In genomic region chr16:70301121-70301520, GRCh38 we compare ENCODE assay signal across 17 cellular contexts. TPM values are rescaled to one million over a fixed set of nuclear protein-coding genes. Genes with fewer than 3 reads are reported as not detected.
DNase-seq lines count a peak whose midpoint lies in the region; ATAC-seq and TF ChIP-seq lines count a peak whose summit lies in the region.
"Had no signal": no experiment of that assay in that cellular context is flagged by ENCODE, and none has a peak within 500 bp of the region (broad histone marks: within the 10 kb centered on the region; RNA-seq: fewer than 3 reads in every experiment).

No MANE protein-coding gene starts in this region.

- no peak overlapping the region for H3K27ac ChIP-seq in CD4-positive, CD25-positive, alpha-beta regulatory T cell (ENCODE audit: insufficient read depth, low read length, poor library complexity, severe bottlenecking)
- no peak overlapping the region for H3K27ac ChIP-seq in CD8-positive, alpha-beta T cell (ENCODE audit: low read depth, low read length)
- H3K27ac ChIP-seq in adrenal gland: no peak overlapping the region
- H3K27ac ChIP-seq: dorsolateral prefrontal cortex, KMS-11, parathyroid adenoma had no signal

- H3K4me3 Mint-ChIP-seq in CD4-positive, CD25-positive, alpha-beta regulatory T cell: peak overlapping the region; percentile 91 to 97 (median 94)
- H3K4me3 Mint-ChIP-seq in CD8-positive, alpha-beta T cell: no peak overlapping the region
- peak overlapping the region; percentile 95 for H3K4me3 Mint-ChIP-seq in activated T-helper 1 cell treated with anti-CD3 and anti-CD28 coated beads, Interleukin-12 subunit alpha, Interleukin-12 subunit beta, Interleukin-2, Interleukin-4 antibody, amounts not matched to agents 30 ng/mL and 10 ng/mL and 1 ng/mL, durations not matched to agents 14 hours and 24 hours and 36 hours
- peak overlapping the region in 9 of 10 donors; percentile 89 to 98 (median 95) for H3K4me3 Mint-ChIP-seq in naive thymus-derived CD8-positive, alpha-beta T cell

- 94 to 97% (median 97%) methylated on average over 1 of the region's 1 CpG for WGBS in adrenal gland, 4 donors

- H3K27me3 Mint-ChIP-seq in CD4-positive, CD25-positive, alpha-beta regulatory T cell: no peaks in the 10 kb centered on the region
- H3K27me3 Mint-ChIP-seq in CD8-positive, alpha-beta T cell (ENCODE audit: low read depth): no peaks in the 10 kb centered on the region
- H3K27me3 Mint-ChIP-seq in activated T-helper 1 cell treated with anti-CD3 and anti-CD28 coated beads, Interleukin-12 subunit alpha, Interleukin-12 subunit beta, Interleukin-2, Interleukin-4 antibody, amounts not matched to agents 30 ng/mL and 10 ng/mL and 1 ng/mL, durations not matched to agents 14 hours and 24 hours and 36 hours (ENCODE audit: insufficient read depth): peaks cover 3% of the 10 kb centered on the region
- no peaks in the 10 kb centered on the region for H3K27me3 Mint-ChIP-seq in naive thymus-derived CD8-positive, alpha-beta T cell
- H3K27me3 Mint-ChIP-seq: activated CD8-positive, alpha-beta memory T cell treated with anti-CD3 and anti-CD28 coated beads, Interleukin-2, amount 10 ng/mL, durations not matched to agents 7 days and 5 days had no signal

- intact Hi-C loops in CD8-positive, alpha-beta T cell (cut with DNase I, micrococcal nuclease): no loop called here
- intact Hi-C loops in activated T-helper 1 cell treated with anti-CD3 and anti-CD28 coated beads, Interleukin-12 subunit alpha, Interleukin-12 subunit beta, Interleukin-2, Interleukin-4 antibody, amounts not matched to agents 30 ng/mL and 10 ng/mL and 1 ng/mL, durations not matched to agents 14 hours and 24 hours and 36 hours (cut with micrococcal nuclease): no loop called here
- intact Hi-C loops in adrenal gland (cut with DNase I): no loop called here

- peaks cover 0 to 6% of the 10 kb centered on the region in 2 experiments for H3K9me3 ChIP-seq in CD4-positive, CD25-positive, alpha-beta regulatory T cell (ENCODE audit: control insufficient read depth in 2 of 2, low read length in 2 of 2)
- no peaks in the 10 kb centered on the region for H3K9me3 ChIP-seq in CD8-positive, alpha-beta T cell (ENCODE audit: low read length)
- H3K9me3 ChIP-seq in adrenal gland (replicated peaks in 1 of 3): no peaks in the 10 kb centered on the region

- H3K4me3 ChIP-seq in CD4-positive, CD25-positive, alpha-beta regulatory T cell (ENCODE audit: low read depth, low read length): peak overlapping the region; percentile 98
- no peak overlapping the region for H3K4me3 ChIP-seq in CD8-positive, alpha-beta T cell (ENCODE audit: low read depth, low read length)
- H3K4me3 ChIP-seq in adrenal gland: no peak overlapping the region

- peaks cover 0 to 9% (median 3%) of the 10 kb centered on the region in 7 donors for H3K9me3 Mint-ChIP-seq in CD4-positive, CD25-positive, alpha-beta regulatory T cell
- H3K9me3 Mint-ChIP-seq in CD8-positive, alpha-beta T cell: no peaks in the 10 kb centered on the region
- peaks cover 9% of the 10 kb centered on the region for H3K9me3 Mint-ChIP-seq in activated T-helper 1 cell treated with anti-CD3 and anti-CD28 coated beads, Interleukin-12 subunit alpha, Interleukin-12 subunit beta, Interleukin-2, Interleukin-4 antibody, amounts not matched to agents 30 ng/mL and 10 ng/mL and 1 ng/mL, durations not matched to agents 14 hours and 24 hours and 36 hours
- peaks cover 0 to 14% (median 6%) of the 10 kb centered on the region in 9 donors for H3K9me3 Mint-ChIP-seq in naive thymus-derived CD8-positive, alpha-beta T cell

- ATAC-seq in CD4-positive, CD25-positive, alpha-beta regulatory T cell (ENCODE audit: low read depth in 2 of 2): no peak
- no peak for ATAC-seq in CD8-positive, alpha-beta T cell
- no peak for ATAC-seq in naive thymus-derived CD8-positive, alpha-beta T cell
- no peak for ATAC-seq in HG02588 (IDR thresholded peaks at IDR 0.05; ENCODE audit: unreplicated experiment)
- ATAC-seq: activated CD8-positive, alpha-beta memory T cell treated with anti-CD3 and anti-CD28 coated beads, Interleukin-2, amount 10 ng/mL, durations not matched to agents 7 days and 5 days; left lobe of liver had no signal

- DNase-seq in CD4-positive, CD25-positive, alpha-beta regulatory T cell: no peak
- DNase-seq in CD8-positive, alpha-beta T cell: no peak
- no peak for DNase-seq in activated T-helper 1 cell treated with anti-CD3 and anti-CD28 coated beads, Interleukin-12 subunit alpha, Interleukin-12 subunit beta, Interleukin-2, Interleukin-4 antibody, amounts not matched to agents 30 ng/mL and 10 ng/mL and 1 ng/mL, durations not matched to agents 14 hours and 24 hours and 36 hours (ENCODE audit: low spot score)
- no peak for DNase-seq in naive thymus-derived CD8-positive, alpha-beta T cell
- DNase-seq in COLO668 (lab: John Stamatoyannopoulos, UW; ENCODE audit: unreplicated experiment) (no peak), adrenal gland (no peak)
- DNase-seq: activated CD8-positive, alpha-beta memory T cell treated with anti-CD3 and anti-CD28 coated beads, Interleukin-2, amount 10 ng/mL, durations not matched to agents 7 days and 5 days; DMS 273 treated with DMSO at 0.1 percent for 48 hours; NCI-H1092; NCI-H2081; stimulated activated CD4-positive, alpha-beta T cell treated with anti-CD3 and anti-CD28 coated beads, Interleukin-2, amount 100 ng/mL, for 48 hours; substantia nigra had no signal

- peak overlapping the region in 2 of 3 donors; percentile 66 to 100 for H3K27ac Mint-ChIP-seq in CD4-positive, CD25-positive, alpha-beta regulatory T cell
- peak overlapping the region; percentile 39 for H3K27ac Mint-ChIP-seq in CD8-positive, alpha-beta T cell
- peak overlapping the region; percentile 16 for H3K27ac Mint-ChIP-seq in activated T-helper 1 cell treated with anti-CD3 and anti-CD28 coated beads, Interleukin-12 subunit alpha, Interleukin-12 subunit beta, Interleukin-2, Interleukin-4 antibody, amounts not matched to agents 30 ng/mL and 10 ng/mL and 1 ng/mL, durations not matched to agents 14 hours and 24 hours and 36 hours
- peak overlapping the region in 8 of 10 donors; percentile 55 to 100 (median 98) for H3K27ac Mint-ChIP-seq in naive thymus-derived CD8-positive, alpha-beta T cell
- H3K27ac Mint-ChIP-seq: activated CD8-positive, alpha-beta memory T cell treated with anti-CD3 and anti-CD28 coated beads, Interleukin-2, amount 10 ng/mL, durations not matched to agents 7 days and 5 days had no signal

- peaks cover 25% of the 10 kb centered on the region for H3K36me3 Mint-ChIP-seq in CD4-positive, CD25-positive, alpha-beta regulatory T cell
- H3K36me3 Mint-ChIP-seq in CD8-positive, alpha-beta T cell: peaks cover 31% of the 10 kb centered on the region
- H3K36me3 Mint-ChIP-seq in activated T-helper 1 cell treated with anti-CD3 and anti-CD28 coated beads, Interleukin-12 subunit alpha, Interleukin-12 subunit beta, Interleukin-2, Interleukin-4 antibody, amounts not matched to agents 30 ng/mL and 10 ng/mL and 1 ng/mL, durations not matched to agents 14 hours and 24 hours and 36 hours (ENCODE audit: low read depth): peaks cover 29% of the 10 kb centered on the region
- H3K36me3 Mint-ChIP-seq in naive thymus-derived CD8-positive, alpha-beta T cell: peaks cover 10 to 30% (median 16%) of the 10 kb centered on the region in 3 donors

- TF ChIP-seq CTCF in CD8-positive, alpha-beta T cell (IDR thresholded peaks at IDR 0.05): no peak
- no peak for TF ChIP-seq CTCF in adrenal gland (IDR thresholded peaks at IDR 0.05)

- peaks cover 36 to 71% (median 53%) of the 10 kb centered on the region in 4 donors for H3K4me1 Mint-ChIP-seq in CD4-positive, CD25-positive, alpha-beta regulatory T cell
- peaks cover 51% of the 10 kb centered on the region for H3K4me1 Mint-ChIP-seq in CD8-positive, alpha-beta T cell (ENCODE audit: low read depth)
- peaks cover 48% of the 10 kb centered on the region for H3K4me1 Mint-ChIP-seq in activated T-helper 1 cell treated with anti-CD3 and anti-CD28 coated beads, Interleukin-12 subunit alpha, Interleukin-12 subunit beta, Interleukin-2, Interleukin-4 antibody, amounts not matched to agents 30 ng/mL and 10 ng/mL and 1 ng/mL, durations not matched to agents 14 hours and 24 hours and 36 hours (ENCODE audit: low read depth)
- peaks cover 22 to 60% (median 53%) of the 10 kb centered on the region in 4 donors for H3K4me1 Mint-ChIP-seq in naive thymus-derived CD8-positive, alpha-beta T cell

- no peak for TF ChIP-seq POLR2A in adrenal gland (IDR thresholded peaks at IDR 0.05)

- H3K27me3 ChIP-seq in CD4-positive, CD25-positive, alpha-beta regulatory T cell (ENCODE audit: control insufficient read depth, insufficient read depth, low read length): no peaks in the 10 kb centered on the region
- no peaks in the 10 kb centered on the region for H3K27me3 ChIP-seq in CD8-positive, alpha-beta T cell (ENCODE audit: insufficient read depth, low read length)
- H3K27me3 ChIP-seq in adrenal gland: no peaks in the 10 kb centered on the region
- H3K27me3 ChIP-seq: dorsolateral prefrontal cortex had no signal

- H3K4me1 ChIP-seq in CD4-positive, CD25-positive, alpha-beta regulatory T cell (ENCODE audit: control insufficient read depth, insufficient read depth, low read length, poor library complexity, severe bottlenecking): peaks cover 18% of the 10 kb centered on the region
- H3K4me1 ChIP-seq in CD8-positive, alpha-beta T cell (ENCODE audit: insufficient read depth, low read length): peaks cover 17% of the 10 kb centered on the region
- peaks cover 0 to 17% of the 10 kb centered on the region in 2 donors for H3K4me1 ChIP-seq in adrenal gland (replicated peaks in 1 of 2)

- POLR2A ChIA-PET in CD8-positive, alpha-beta T cell (lab: Charles Lee): no interaction called here
- POLR2A ChIA-PET in naive thymus-derived CD8-positive, alpha-beta T cell (lab: Charles Lee): interaction anchor here (5.4 kb wide), 1 partner anchor 15 kb away, joined by 82 read pairs; the partner anchor contains the start of gene AARS1

- CTCF ChIA-PET in CD8-positive, alpha-beta T cell (lab: Charles Lee): interaction anchor here (0.6 kb wide), 1 partner anchor 370 kb away, joined by 4 read pairs; no protein-coding TSS in a partner anchor

- H3K36me3 ChIP-seq in CD4-positive, CD25-positive, alpha-beta regulatory T cell (ENCODE audit: control insufficient read depth, insufficient read depth, low read length): peaks cover 17% of the 10 kb centered on the region
- H3K36me3 ChIP-seq in CD8-positive, alpha-beta T cell (ENCODE audit: insufficient read depth, low read length): no peaks in the 10 kb centered on the region
- H3K36me3 ChIP-seq in adrenal gland (replicated peaks in 1 of 2): peaks cover 0 to 3% of the 10 kb centered on the region in 2 donors

RNA-seq across cellular contexts. Expression of gene DDX19B, which starts 2.1 kb away (rescaled TPM):
- total RNA-seq in CD4-positive, CD25-positive, alpha-beta regulatory T cell: 47.0 TPM
- 10 to 100 TPM; 51.6 to 62.5 (median 56.8) TPM for polyA plus RNA-seq in CD4-positive, CD25-positive, alpha-beta regulatory T cell
- total RNA-seq in CD8-positive, alpha-beta T cell: 10 to 100 TPM; 30.5 to 33.1 TPM
- total RNA-seq in activated T-helper 1 cell treated with anti-CD3 and anti-CD28 coated beads, Interleukin-12 subunit alpha, Interleukin-12 subunit beta, Interleukin-2, Interleukin-4 antibody, amounts not matched to agents 30 ng/mL and 10 ng/mL and 1 ng/mL, durations not matched to agents 14 hours and 24 hours and 36 hours: 28.0 and 31.2 TPM in 2 replicates
- total RNA-seq in naive thymus-derived CD8-positive, alpha-beta T cell: 10 to 100 TPM; 33.7 to 37.9 TPM
- polyA plus RNA-seq in naive thymus-derived CD8-positive, alpha-beta T cell: 10 to 100 TPM; 34.5 to 48.2 (median 40.0) TPM
- 10 to 100 TPM; 22.1 to 45.7 (median 31.3) TPM for total RNA-seq in adrenal gland
- 10 to 100 TPM; 26.0 to 55.7 (median 35.9) TPM for polyA plus RNA-seq in adrenal gland

RNA-seq across cellular contexts. Expression of gene AARS1, which starts 11.8 kb away (rescaled TPM):
- 25.2 TPM for total RNA-seq in CD4-positive, CD25-positive, alpha-beta regulatory T cell
- polyA plus RNA-seq in CD4-positive, CD25-positive, alpha-beta regulatory T cell: 10 to 100 TPM; 29.5 to 34.5 (median 30.5) TPM
- total RNA-seq in CD8-positive, alpha-beta T cell: 10 to 100 TPM; 10.1 to 10.6 TPM
- 109 and 111 TPM in 2 replicates for total RNA-seq in activated T-helper 1 cell treated with anti-CD3 and anti-CD28 coated beads, Interleukin-12 subunit alpha, Interleukin-12 subunit beta, Interleukin-2, Interleukin-4 antibody, amounts not matched to agents 30 ng/mL and 10 ng/mL and 1 ng/mL, durations not matched to agents 14 hours and 24 hours and 36 hours
- 100 to 1,000 TPM; 140 to 144 TPM for total RNA-seq in naive thymus-derived CD8-positive, alpha-beta T cell
- polyA plus RNA-seq in naive thymus-derived CD8-positive, alpha-beta T cell: 10 to 100 TPM; 22.9 to 45.6 (median 37.8) TPM
- total RNA-seq in adrenal gland: 100 to 1,000 TPM in 3 of 8 donors, 10 to 100 TPM in 5; 82.4 to 120 (median 95.4) TPM
- 100 to 1,000 TPM in 1 of 3 donors, 10 to 100 TPM in 2; 31.2 to 110 (median 38.7) TPM for polyA plus RNA-seq in adrenal gland

RNA-seq across cellular contexts. Expression of gene DDX19A, which starts 45.6 kb away (rescaled TPM):
- total RNA-seq in CD4-positive, CD25-positive, alpha-beta regulatory T cell: 53.7 TPM
- polyA plus RNA-seq in CD4-positive, CD25-positive, alpha-beta regulatory T cell: 10 to 100 TPM; 26.3 to 40.5 (median 30.8) TPM
- total RNA-seq in CD8-positive, alpha-beta T cell: 10 to 100 TPM; 54.0 to 62.3 TPM
- 66.6 and 70.3 TPM in 2 replicates for total RNA-seq in activated T-helper 1 cell treated with anti-CD3 and anti-CD28 coated beads, Interleukin-12 subunit alpha, Interleukin-12 subunit beta, Interleukin-2, Interleukin-4 antibody, amounts not matched to agents 30 ng/mL and 10 ng/mL and 1 ng/mL, durations not matched to agents 14 hours and 24 hours and 36 hours
- 10 to 100 TPM; 49.9 to 52.5 TPM for total RNA-seq in naive thymus-derived CD8-positive, alpha-beta T cell
- 10 to 100 TPM; 35.1 to 58.7 (median 42.8) TPM for polyA plus RNA-seq in naive thymus-derived CD8-positive, alpha-beta T cell
- 10 to 100 TPM; 31.1 to 64.8 (median 42.3) TPM for total RNA-seq in adrenal gland
- polyA plus RNA-seq in adrenal gland: 10 to 100 TPM; 14.6 to 55.5 (median 14.9) TPM

RNA-seq across cellular contexts. Expression of gene EXOSC6, which starts 49.4 kb away (rescaled TPM):
- 29.6 TPM for total RNA-seq in CD4-positive, CD25-positive, alpha-beta regulatory T cell
- 10 to 100 TPM in 2 of 4 donors, 1 to 10 TPM in 2; 5.2 to 12.4 (median 9.6) TPM for polyA plus RNA-seq in CD4-positive, CD25-positive, alpha-beta regulatory T cell
- total RNA-seq in CD8-positive, alpha-beta T cell: 10 to 100 TPM; 40.6 to 43.6 TPM
- total RNA-seq in activated T-helper 1 cell treated with anti-CD3 and anti-CD28 coated beads, Interleukin-12 subunit alpha, Interleukin-12 subunit beta, Interleukin-2, Interleukin-4 antibody, amounts not matched to agents 30 ng/mL and 10 ng/mL and 1 ng/mL, durations not matched to agents 14 hours and 24 hours and 36 hours: 40.5 and 42.1 TPM in 2 replicates
- total RNA-seq in naive thymus-derived CD8-positive, alpha-beta T cell: 10 to 100 TPM; 38.7 to 39.3 TPM
- polyA plus RNA-seq in naive thymus-derived CD8-positive, alpha-beta T cell: 10 to 100 TPM in 2 of 3 donors, 1 to 10 TPM in 1; 8.0 to 18.0 (median 16.5) TPM
- total RNA-seq in adrenal gland: 10 to 100 TPM; 20.7 to 49.6 (median 30.5) TPM
- 10 to 100 TPM; 12.0 to 17.5 (median 12.6) TPM for polyA plus RNA-seq in adrenal gland

Comparison
In these comparisons a context has a peak if more than half of its experiments do, and no peak if none do; other contexts are left out.
1. H3K27ac Mint-ChIP-seq: peak in every context shown above with its lines; median percentile 98 in naive thymus-derived CD8-positive, alpha-beta T cell; 83 in CD4-positive, CD25-positive, alpha-beta regulatory T cell; 39 in CD8-positive, alpha-beta T cell; 16 in activated T-helper 1 cell treated with anti-CD3 and anti-CD28 coated beads, Interleukin-12 subunit alpha, Interleukin-12 subunit beta, Interleukin-2, Interleukin-4 antibody, amounts not matched to agents 30 ng/mL and 10 ng/mL and 1 ng/mL, durations not matched to agents 14 hours and 24 hours and 36 hours.